Comparison of ENCODE assay signal across 8 cellular contexts in the genomic region with DNA sequence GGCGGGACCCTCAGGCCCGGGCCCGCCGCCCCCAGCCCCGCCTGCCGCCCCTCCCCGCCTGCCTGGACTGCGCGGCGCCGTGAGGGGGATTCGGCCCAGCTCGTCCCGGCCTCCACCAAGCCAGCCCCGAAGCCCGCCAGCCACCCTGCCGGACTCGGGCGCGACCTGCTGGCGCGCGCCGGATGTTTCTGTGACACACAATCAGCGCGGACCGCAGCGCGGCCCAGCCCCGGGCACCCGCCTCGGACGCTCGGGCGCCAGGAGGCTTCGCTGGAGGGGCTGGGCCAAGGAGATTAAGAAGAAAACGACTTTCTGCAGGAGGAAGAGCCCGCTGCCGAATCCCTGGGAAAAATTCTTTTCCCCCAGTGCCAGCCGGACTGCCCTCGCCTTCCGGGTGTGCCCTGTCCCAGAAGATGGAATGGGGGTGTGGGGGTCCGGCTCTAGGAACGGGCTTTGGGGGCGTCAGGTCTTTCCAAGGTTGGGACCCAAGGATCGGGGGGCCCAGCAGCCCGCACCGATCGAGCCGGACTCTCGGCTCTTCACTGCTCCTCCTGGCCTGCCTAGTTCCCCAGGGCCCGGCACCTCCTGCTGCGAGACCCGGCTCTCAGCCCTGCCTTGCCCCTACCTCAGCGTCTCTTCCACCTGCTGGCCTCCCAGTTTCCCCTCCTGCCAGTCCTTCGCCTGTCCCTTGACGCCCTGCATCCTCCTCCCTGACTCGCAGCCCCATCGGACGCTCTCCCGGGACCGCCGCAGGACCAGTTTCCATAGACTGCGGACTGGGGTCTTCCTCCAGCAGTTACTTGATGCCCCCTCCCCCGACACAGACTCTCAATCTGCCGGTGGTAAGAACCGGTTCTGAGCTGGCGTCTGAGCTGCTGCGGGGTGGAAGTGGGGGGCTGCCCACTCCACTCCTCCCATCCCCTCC.
A peak's percentile ranks its signal among the peaks of the same experiment; 100 is the strongest.
DNase-seq lines count a peak whose midpoint lies in the region; ATAC-seq and TF ChIP-seq lines count a peak whose summit lies in the region.

No MANE protein-coding gene starts in this region.

- CTCF ChIA-PET in HEK293T (lab: Yijun Ruan, JAX): no interaction called here

- TF ChIP-seq CTCF in SU-DHL-6 (IDR thresholded peaks at IDR 0.05; ENCODE audit: insufficient read depth, low read length, poor library complexity, severe bottlenecking): no peak

- peak; percentile 20 for DNase-seq in activated naive CD4-positive, alpha-beta T cell treated with Interleukin-2 at 50 U/mL for 16 hours
- no peak for DNase-seq in activated naive CD4-positive, alpha-beta T cell treated with anti-CD3 and anti-CD28 coated beads, Interleukin-2, amount 50 U/mL, for 16 hours
- DNase-seq in naive B cell (peak; percentile 37), HEK293T (ENCODE audit: extremely low spot score) (no peak), NCI-H1436 (lab: John Stamatoyannopoulos, UW) (no peak)

- H3K9me3 Mint-ChIP-seq in naive B cell: peaks cover 0 to 6% (median 2%) of the 10 kb centered on the region in 7 donors

- peak overlapping the region; percentile 33 for H3K4me3 ChIP-seq in SU-DHL-6 (ENCODE audit: insufficient read depth, low read length, poor library complexity, severe bottlenecking)
- H3K4me3 ChIP-seq in duodenal mucosa (ENCODE audit: low read depth in 1 of 2, low read length in 2 of 2): peak overlapping the region; percentile 54 to 55

- H3K27me3 Mint-ChIP-seq in naive B cell: peaks cover 37 to 68% (median 38%) of the 10 kb centered on the region in 3 donors

- H3K4me2 ChIP-seq in SU-DHL-6 (ENCODE audit: low read depth, low read length, poor library complexity, severe bottlenecking): peak overlapping the region; percentile 58

- H3K27me3 ChIP-seq in SU-DHL-6 (ENCODE audit: low read length): no peaks in the 10 kb centered on the region
- peaks cover 87 to 88% of the 10 kb centered on the region in 2 donors for H3K27me3 ChIP-seq in duodenal mucosa (ENCODE audit: control insufficient read depth in 1 of 2, insufficient read depth in 2 of 2, low read length in 2 of 2)

- no peaks in the 10 kb centered on the region for H3F3A ChIP-seq in SU-DHL-6 (ENCODE audit: insufficient read depth)

- H3K36me3 Mint-ChIP-seq in naive B cell: peaks cover 0 to 12% of the 10 kb centered on the region in 2 donors

- H3K27ac ChIP-seq in SU-DHL-6 (ENCODE audit: low read depth, low read length) (no peak overlapping the region), duodenal mucosa (ENCODE audit: low read depth, low read length) (no peak overlapping the region)

- ATAC-seq in naive B cell (ENCODE audit: low read depth in 2 of 2) (peak; percentile 18 to 32), GM18873 (IDR thresholded peaks at IDR 0.05; ENCODE audit: low FRiP score, unreplicated experiment) (no peak)

- H4K20me1 ChIP-seq in SU-DHL-6 (ENCODE audit: low read depth, low read length): no peaks in the 10 kb centered on the region

- H2AFZ ChIP-seq in SU-DHL-6 (ENCODE audit: low read depth, low read length, severe bottlenecking): peak overlapping the region; percentile 16

- H3K9ac ChIP-seq in SU-DHL-6 (ENCODE audit: low read length): peak overlapping the region; percentile 40
- H3K9ac ChIP-seq in duodenal mucosa (ENCODE audit: low read depth in 1 of 2, low read length in 2 of 2): no peak overlapping the region

- H3K79me2 ChIP-seq in SU-DHL-6 (ENCODE audit: insufficient read depth, low read length): no peaks in the 10 kb centered on the region

- H3K4me1 ChIP-seq in duodenal mucosa (ENCODE audit: control insufficient read depth in 1 of 2, insufficient read depth in 2 of 2, low read length in 2 of 2): peaks cover 11 to 16% of the 10 kb centered on the region in 2 donors

- peak overlapping the region in 3 of 6 donors; percentile 16 to 63 (median 60) for H3K27ac Mint-ChIP-seq in naive B cell

- H3K9me3 ChIP-seq in SU-DHL-6 (ENCODE audit: insufficient read depth, low read length) (no peaks in the 10 kb centered on the region), duodenal mucosa (ENCODE audit: control insufficient read depth in 1 of 2, low read length in 2 of 2) (no peaks in the 10 kb centered on the region)

- POLR2A ChIA-PET in HEK293T (lab: Yijun Ruan, JAX): no interaction called here

- H3K9me2 ChIP-seq in SU-DHL-6 (replicated peaks; ENCODE audit: insufficient read depth, low read length): no peaks in the 10 kb centered on the region

- H3K4me3 Mint-ChIP-seq in naive B cell: peak overlapping the region; percentile 85 to 95 (median 92)

- H3K4me1 Mint-ChIP-seq in naive B cell: peaks cover 38 to 52% (median 46%) of the 10 kb centered on the region in 3 donors

- no peaks in the 10 kb centered on the region for H3K36me3 ChIP-seq in SU-DHL-6 (ENCODE audit: low read length)
- no peaks in the 10 kb centered on the region for H3K36me3 ChIP-seq in duodenal mucosa (ENCODE audit: control insufficient read depth in 1 of 2, insufficient read depth in 2 of 2, low read length in 2 of 2)

TF ChIP-seq in HEK293T, 16 proteins besides CTCF, POLR2A, EP300 and RAD21:
- TF ChIP-seq, protein P1, sequence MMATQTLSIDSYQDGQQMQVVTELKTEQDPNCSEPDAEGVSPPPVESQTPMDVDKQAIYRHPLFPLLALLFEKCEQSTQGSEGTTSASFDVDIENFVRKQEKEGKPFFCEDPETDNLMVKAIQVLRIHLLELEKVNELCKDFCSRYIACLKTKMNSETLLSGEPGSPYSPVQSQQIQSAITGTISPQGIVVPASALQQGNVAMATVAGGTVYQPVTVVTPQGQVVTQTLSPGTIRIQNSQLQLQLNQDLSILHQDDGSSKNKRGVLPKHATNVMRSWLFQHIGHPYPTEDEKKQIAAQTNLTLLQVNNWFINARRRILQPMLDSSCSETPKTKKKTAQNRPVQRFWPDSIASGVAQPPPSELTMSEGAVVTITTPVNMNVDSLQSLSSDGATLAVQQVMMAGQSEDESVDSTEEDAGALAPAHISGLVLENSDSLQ (IDR thresholded peaks at IDR 0.05): no peak
- TF ChIP-seq SP1 (IDR thresholded peaks at IDR 0.05) (no peak), NFRKB (IDR thresholded peaks at IDR 0.05) (no peak), L3MBTL2 (conservative IDR thresholded peaks at IDR 0.05) (no peak), ELF4 (IDR thresholded peaks at IDR 0.05) (no peak), LEF1 (IDR thresholded peaks at IDR 0.05; ENCODE audit: borderline replicate concordance) (no peak), ARNT (IDR thresholded peaks at IDR 0.05) (no peak), ZNF384 (IDR thresholded peaks at IDR 0.05) (no peak), FOXK2 (IDR thresholded peaks at IDR 0.05) (no peak), TARDBP (IDR thresholded peaks at IDR 0.05) (no peak), SUZ12 (IDR thresholded peaks at IDR 0.05) (no peak), FOXM1 (IDR thresholded peaks at IDR 0.05; ENCODE audit: borderline replicate concordance) (no peak), HDGF (IDR thresholded peaks at IDR 0.05; ENCODE audit: borderline replicate concordance) (no peak)

Comparison
In these comparisons a context has a peak if more than half of its experiments do, and no peak if none do; other contexts are left out.
1. DNase-seq: peak in activated naive CD4-positive, alpha-beta T cell treated with Interleukin-2 at 50 U/mL for 16 hours (single experiment) and naive B cell (single experiment); none in activated naive CD4-positive, alpha-beta T cell treated with anti-CD3 and anti-CD28 coated beads, Interleukin-2, amount 50 U/mL, for 16 hours (single experiment), HEK293T (single experiment) and NCI-H1436 (single experiment).